ENCODE assay signal across 34 cellular contexts in genomic region chr5:77309140-77309539, GRCh38.
A peak's percentile ranks its signal among the peaks of the same experiment; 100 is the strongest.
DNase-seq lines count a peak whose midpoint lies in the region; ATAC-seq, FAIRE-seq and TF ChIP-seq lines count a peak whose summit lies in the region.
"Had no signal": no experiment of that assay in that cellular context is flagged by ENCODE, and none has a peak within 500 bp of the region (broad histone marks: within the 10 kb centered on the region; RNA-seq: fewer than 3 reads in every experiment).

No MANE protein-coding gene starts in this region.

- no peak for TF ChIP-seq RAD21 in HepG2 (CRISPR knock-in tag; IDR thresholded peaks at IDR 0.05)
- no peak for TF ChIP-seq RAD21 in K562 (CRISPR knock-in tag; conservative IDR thresholded peaks at IDR 0.05 in 1 of 2, IDR thresholded peaks at IDR 0.05 in 1 of 2)

- H3K27ac ChIP-seq in HepG2 (ENCODE audit: extremely low read length, insufficient read depth, low read length) (no peak overlapping the region), right lobe of liver (no peak overlapping the region), K562 (ENCODE audit: extremely low read depth, low read depth, low read length) (no peak overlapping the region), thyroid gland (peak overlapping the region; percentile 90 to 94 (median 93)), uterus (peak overlapping the region; percentile 82 to 85)
- H3K27ac ChIP-seq: 22Rv1; A549; BLaER1; BLaER1 treated with 17β-estradiol and CSF1 and Interleukin-3, amounts not matched to agents 10 nM and 100 nM; C4-2B had no signal

- TF ChIP-seq POLR2A in HepG2 (IDR thresholded peaks at IDR 0.05; ENCODE audit: insufficient read depth in 1 of 2, low read depth in 2 of 2, low read length in 2 of 2) (no peak), right lobe of liver (IDR thresholded peaks at IDR 0.05) (no peak), K562 (conservative IDR thresholded peaks at IDR 0.05) (no peak), thyroid gland (IDR thresholded peaks at IDR 0.05) (no peak), uterus (IDR thresholded peaks at IDR 0.05) (no peak)

- H3K4me1 ChIP-seq in HepG2 (ENCODE audit: insufficient read depth, low read length) (peaks cover 21% of the 10 kb centered on the region), right lobe of liver (no peaks in the 10 kb centered on the region), K562 (replicated peaks in 1 of 2; ENCODE audit: control insufficient read depth in 2 of 2, insufficient read depth in 2 of 2, low read length in 2 of 2) (no peaks in the 10 kb centered on the region), thyroid gland (peaks cover 77 to 82% of the 10 kb centered on the region in 2 donors), uterus (peaks cover 5 to 7% of the 10 kb centered on the region in 2 donors)
- H3K4me1 ChIP-seq: BE2C; BLaER1; BLaER1 treated with 17β-estradiol and CSF1 and Interleukin-3, amounts not matched to agents 10 nM and 100 nM had no signal

- no peak for ATAC-seq in HepG2
- no peak for ATAC-seq in right lobe of liver
- ATAC-seq in K562: no peak
- no peak for ATAC-seq in HG03196 (IDR thresholded peaks at IDR 0.05; ENCODE audit: unreplicated experiment)
- ATAC-seq: A549; CD8-positive, alpha-beta T cell had no signal

- FAIRE-seq in HepG2 (lab: Jason Lieb, UNC): no peak
- no peak for FAIRE-seq in K562 (lab: Jason Lieb, UNC)
- FAIRE-seq: A204.1, A549, D721Med had no signal

- POLR2A ChIA-PET in HepG2 (lab: Yijun Ruan, JAX) (no interaction called here), K562 (lab: Yijun Ruan, JAX) (no interaction called here)

- no peak overlapping the region for H3K9ac ChIP-seq in HepG2 (ENCODE audit: insufficient read depth, low read depth, low read length)
- H3K9ac ChIP-seq in K562 (ENCODE audit: insufficient read depth in 1 of 2, low read depth in 2 of 2, low read length in 2 of 2): no peak overlapping the region
- H3K9ac ChIP-seq: BLaER1; BLaER1 treated with 17β-estradiol and CSF1 and Interleukin-3, amounts not matched to agents 10 nM and 100 nM had no signal

- no peaks in the 10 kb centered on the region; a peak in 2 of 5 replicates for H3K27me3 ChIP-seq in HepG2 (ENCODE audit: control insufficient read depth in 1 of 2, insufficient read depth in 2 of 2, low read length in 2 of 2)
- no peaks in the 10 kb centered on the region for H3K27me3 ChIP-seq in right lobe of liver
- peaks cover 3 to 18% of the 10 kb centered on the region in 2 experiments; a peak in 3 of 5 replicates for H3K27me3 ChIP-seq in K562 (ENCODE audit: control insufficient read depth in 2 of 2, insufficient read depth in 2 of 2, low read length in 2 of 2)
- no peaks in the 10 kb centered on the region for H3K27me3 ChIP-seq in thyroid gland
- H3K27me3 ChIP-seq in uterus: no peaks in the 10 kb centered on the region
- H3K27me3 ChIP-seq: BE2C; BLaER1; BLaER1 treated with 17β-estradiol and CSF1 and Interleukin-3, amounts not matched to agents 10 nM and 100 nM had no signal

- H4K20me1 ChIP-seq in HepG2 (ENCODE audit: insufficient read depth, low read length): no peaks in the 10 kb centered on the region
- no peaks in the 10 kb centered on the region; the same call in 1 of the 2 replicates for H4K20me1 ChIP-seq in K562 (replicated peaks; ENCODE audit: control insufficient read depth, insufficient read depth, low read length)
- H4K20me1 ChIP-seq: BLaER1; BLaER1 treated with 17β-estradiol and CSF1 and Interleukin-3, amounts not matched to agents 10 nM and 100 nM had no signal

- DNase-seq in HepG2 (ENCODE audit: low spot score) (no peak), right lobe of liver (no peak), K562 (ENCODE audit: extremely low read depth in 1 of 4, low spot score in 3 of 4) (no peak), thyroid gland (no peak), uterus (no peak), DMS79 (lab: John Stamatoyannopoulos, UW) (no peak), posterior cingulate gyrus (no peak)
- DNase-seq: 8988T; ACHN; AML-193; BE2C; C1 segment of cervical spinal cord; Caco-2; Calu3; CD4-positive, alpha-beta memory T cell; CD4-positive, alpha-beta T cell; CD4-positive, CD25-positive, alpha-beta regulatory T cell; CD8-positive, alpha-beta memory T cell; CD8-positive, alpha-beta T cell; COR-L47; DMS 273 treated with DMSO at 0.1 percent for 48 hours; DMS153; DMS53; DMS79 treated with DMSO at 0.1 percent for 48 hours; DND-41; EL had no signal

- 62% methylated on average over 2 of the region's 2 CpGs for WGBS in HepG2 (ENCODE audit: low lambda C conversion rate)
- 89% methylated on average over 2 of the region's 2 CpGs for WGBS in right lobe of liver (ENCODE audit: insufficient coverage, low coverage, low lambda C conversion rate, missing lambda C conversion rate)
- 0% methylated on average over 2 of the region's 2 CpGs for WGBS in K562 (ENCODE audit: insufficient coverage, low coverage, missing lambda C conversion rate)
- WGBS in thyroid gland, 2 donors: 95 to 97% methylated on average over 2 of the region's 2 CpGs

- intact Hi-C loops in HepG2 (cut with micrococcal nuclease; ENCODE audit: unreplicated experiment) (no loop called here), right lobe of liver (cut with DNase I) (no loop called here), K562 (cut with micrococcal nuclease) (no loop called here), thyroid gland (cut with DNase I) (loop anchor here (10.0 kb wide), 1 partner anchor 124 kb away; no protein-coding TSS in a partner anchor), uterus (cut with DNase I; ENCODE audit: low total_unique reads) (no loop called here), posterior cingulate gyrus (cut with DNase I) (no loop called here)

- CTCF ChIA-PET in HepG2 (lab: Yijun Ruan, JAX; ENCODE audit: low intra/inter-chr PET ratio, low total read pairs) (no interaction called here), K562 (lab: Yijun Ruan, JAX; ENCODE audit: low intra/inter-chr PET ratio) (no interaction called here)

- H3K4me3 ChIP-seq in HepG2 (replicated peaks in 1 of 3; ENCODE audit: insufficient read depth in 1 of 3, low read depth in 2 of 3, low read length in 3 of 3): no peak overlapping the region
- H3K4me3 ChIP-seq in right lobe of liver: no peak overlapping the region
- H3K4me3 ChIP-seq in K562: no peak overlapping the region
- no peak overlapping the region for H3K4me3 ChIP-seq in thyroid gland (replicated peaks in 1 of 3)
- H3K4me3 ChIP-seq in uterus: no peak overlapping the region
- H3K4me3 ChIP-seq: A549; BLaER1; BLaER1 treated with 17β-estradiol and CSF1 and Interleukin-3, amounts not matched to agents 10 nM and 100 nM had no signal

- H3K36me3 ChIP-seq in HepG2 (replicated peaks in 1 of 2; ENCODE audit: control insufficient read depth in 1 of 2, insufficient read depth in 2 of 2, low read length in 2 of 2): no peaks in the 10 kb centered on the region
- H3K36me3 ChIP-seq in right lobe of liver: no peaks in the 10 kb centered on the region
- H3K36me3 ChIP-seq in K562 (ENCODE audit: control insufficient read depth, insufficient read depth, low read length): no peaks in the 10 kb centered on the region
- no peaks in the 10 kb centered on the region for H3K36me3 ChIP-seq in thyroid gland
- no peaks in the 10 kb centered on the region for H3K36me3 ChIP-seq in uterus
- H3K36me3 ChIP-seq: BE2C; BLaER1; BLaER1 treated with 17β-estradiol and CSF1 and Interleukin-3, amounts not matched to agents 10 nM and 100 nM had no signal

- H2AFZ ChIP-seq in HepG2 (ENCODE audit: low read length) (no peak overlapping the region), K562 (ENCODE audit: low read depth, low read length) (no peak overlapping the region)

- TF ChIP-seq EP300 in HepG2 (IDR thresholded peaks at IDR 0.05; ENCODE audit: low read depth in 2 of 2, low read length in 2 of 2) (no peak), HepG2 (CRISPR knock-in tag; IDR thresholded peaks at IDR 0.05; ENCODE audit: borderline replicate concordance) (no peak), K562 (IDR thresholded peaks at IDR 0.05; ENCODE audit: low read length) (no peak)

- BruUV-seq in HepG2 (replicated peaks; lab: Mats Ljungman, UMichigan): no TSS peak
- BruUV-seq in K562 (replicated peaks; lab: Mats Ljungman, UMichigan): no TSS peak

- H3K4me2 ChIP-seq in HepG2 (ENCODE audit: low read depth, low read length): no peak overlapping the region
- no peak overlapping the region for H3K4me2 ChIP-seq in K562 (ENCODE audit: insufficient read depth, low read length)
- H3K4me2 ChIP-seq: A549; BLaER1; BLaER1 treated with 17β-estradiol and CSF1 and Interleukin-3, amounts not matched to agents 10 nM and 100 nM had no signal

- no peaks in the 10 kb centered on the region for H3K79me2 ChIP-seq in HepG2 (ENCODE audit: insufficient read depth, low read length)
- H3K79me2 ChIP-seq in K562 (ENCODE audit: control insufficient read depth, insufficient read depth, low read length): no peaks in the 10 kb centered on the region

- no peaks in the 10 kb centered on the region for H3K9me1 ChIP-seq in K562 (ENCODE audit: control insufficient read depth, insufficient read depth, low read length)

- H3K9me3 ChIP-seq in HepG2 (ENCODE audit: low read length) (no peaks in the 10 kb centered on the region), right lobe of liver (no peaks in the 10 kb centered on the region), K562 (replicated peaks; ENCODE audit: control insufficient read depth, insufficient read depth, low read depth, low read length) (no peaks in the 10 kb centered on the region), thyroid gland (no peaks in the 10 kb centered on the region), uterus (no peaks in the 10 kb centered on the region)
- H3K9me3 ChIP-seq: A549; BE2C; BLaER1; BLaER1 treated with 17β-estradiol and CSF1 and Interleukin-3, amounts not matched to agents 10 nM and 100 nM; Caco-2 had no signal

- in situ Hi-C loops in HepG2 (cut with HindIII; ENCODE audit: extremely low pct_ligation_motif_present, low pct_unique_long_range_greater_than_20kb): no loop called here
- in situ Hi-C loops in K562 (cut with MboI): no loop called here

- TF ChIP-seq CTCF in HepG2 (CRISPR knock-in tag; IDR thresholded peaks at IDR 0.05): no peak
- TF ChIP-seq CTCF in right lobe of liver (IDR thresholded peaks at IDR 0.05): no peak
- TF ChIP-seq CTCF in K562 (IDR thresholded peaks at IDR 0.05 in 2 of 3, conservative IDR thresholded peaks at IDR 0.05 in 1 of 3; ENCODE audit: insufficient read depth in 2 of 3, low read depth in 1 of 3, low read length in 3 of 3): no peak
- TF ChIP-seq CTCF in thyroid gland (IDR thresholded peaks at IDR 0.05): no peak
- TF ChIP-seq CTCF in uterus (IDR thresholded peaks at IDR 0.05): no peak

TF ChIP-seq in HepG2, 621 proteins besides CTCF, POLR2A, EP300 and RAD21:
- TF ChIP-seq ZNF33B (CRISPR knock-in tag; IDR thresholded peaks at IDR 0.05) (no peak), HNRNPK (IDR thresholded peaks at IDR 0.05; ENCODE audit: low read depth, low read length, poor library complexity, severe bottlenecking) (peak; percentile 61)
TF ChIP-seq in HepG2: peak in this region for 1.

TF ChIP-seq in K562, 482 proteins besides CTCF, POLR2A, EP300 and RAD21:
- no peak for TF ChIP-seq HDAC2 (IDR thresholded peaks at IDR 0.05)
- TF ChIP-seq HNRNPK (IDR thresholded peaks at IDR 0.05; ENCODE audit: low read depth, low read length, poor library complexity, severe bottlenecking): peak; percentile 63

Comparison
In these comparisons a context has a peak if more than half of its experiments do, and no peak if none do; other contexts are left out.
1. H3K27ac ChIP-seq: peak in thyroid gland (3 of 3) and uterus (2 of 2); none in HepG2 (single experiment), right lobe of liver (0 of 3) and K562 (single experiment).
2. Of the 241 proteins assayed by ChIP-seq in both HepG2 and K562: peak only in HepG2: none; only in K562: none; in both: HNRNPK; in neither: 240.